ENCODE assay signal across 28 cellular contexts in the genomic region with DNA sequence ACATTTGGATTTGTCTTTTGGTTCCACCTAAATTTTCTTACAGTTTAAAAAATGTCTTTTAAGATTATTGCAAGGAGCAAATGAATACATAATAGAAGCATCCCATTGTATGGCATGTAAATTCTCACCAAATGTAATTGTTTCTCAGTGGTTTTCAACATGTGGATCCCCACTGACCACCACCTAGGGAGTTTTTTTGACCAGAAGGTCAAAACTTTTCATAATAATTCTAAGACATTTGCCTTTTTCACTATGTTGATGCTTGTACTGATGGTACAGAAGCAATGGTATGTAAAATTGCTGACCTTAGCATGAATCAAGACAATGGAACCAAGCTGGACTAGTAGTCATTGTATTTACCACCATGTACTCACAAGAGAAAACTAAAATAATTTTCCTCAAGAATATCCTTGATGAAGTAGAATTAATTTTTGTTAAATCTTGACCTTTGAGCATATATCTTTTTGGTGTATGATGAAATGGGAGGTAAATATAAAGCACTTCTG.
"Had no signal": no experiment of that assay in that cellular context is flagged by ENCODE, and none has a peak within 500 bp of the region (broad histone marks: within the 10 kb centered on the region; RNA-seq: fewer than 3 reads in every experiment).

No MANE protein-coding gene starts in this region.

- H3K27me3 Mint-ChIP-seq: activated B cell treated with CpG ODN at 0.5 μM for 24 hours; activated CD4-positive, alpha-beta T cell treated with anti-CD3 and anti-CD28 coated beads for 36 hours; activated naive CD8-positive, alpha-beta T cell; activated T-cell treated with anti-CD3 and anti-CD28 coated beads, Interleukin-2, amount 50 U/mL, for 24 hours; activated T-helper 17 cell treated with anti-CD3 and anti-CD28 coated beads, Interleukin-2, amount 50 U/mL, for 72 hours; stimulated activated memory B cell treated with anti-CD40 and anti-IgM and Interleukin-4, amounts not matched to agents 10 μg/mL and 1 μg/mL and 100 μg/mL, for 72 hours had no signal

- H3K36me3 Mint-ChIP-seq: natural killer cell had no signal

- H3K4me2 ChIP-seq: hepatocyte had no signal

- H3K4me3 ChIP-seq: adrenal gland, ascending aorta, hepatocyte, left lung, lung, prostate gland, stomach, suprapubic skin, tibial nerve had no signal

- H3K4me3 Mint-ChIP-seq: activated B cell treated with CpG ODN at 0.5 μM for 24 hours; activated CD4-positive, alpha-beta T cell treated with anti-CD3 and anti-CD28 coated beads for 36 hours; activated T-cell treated with anti-CD3 and anti-CD28 coated beads, Interleukin-2, amount 50 U/mL, for 24 hours; stimulated activated memory B cell treated with anti-CD40 and anti-IgM and Interleukin-4, amounts not matched to agents 10 μg/mL and 1 μg/mL and 100 μg/mL, for 72 hours had no signal

- H3K27ac ChIP-seq: ascending aorta, hepatocyte, left lung, prostate gland, stomach, suprapubic skin, tibial nerve had no signal

- H3K27ac Mint-ChIP-seq: activated B cell treated with CpG ODN at 0.5 μM for 24 hours had no signal

- DNase-seq: activated B cell treated with CpG ODN at 0.5 μM for 24 hours; activated CD4-positive, alpha-beta T cell treated with anti-CD3 and anti-CD28 coated beads for 36 hours; activated CD8-positive, alpha-beta T cell treated with anti-CD3 and anti-CD28 coated beads, Interleukin-2, amount 10 ng/mL, durations not matched to agents 7 days and 5 days; activated naive CD4-positive, alpha-beta T cell; activated T-cell treated with anti-CD3 and anti-CD28 coated beads, Interleukin-2, amount 50 U/mL, for 24 hours; adrenal gland; central memory CD4-positive, alpha-beta T cell; effector memory CD4-positive, alpha-beta T cell; foreskin melanocyte; glutamatergic neuron; kidney glomerular epithelial cell; left lung; midbrain; natural killer cell; stimulated activated CD4-positive, alpha-beta T cell treated with anti-CD3 and anti-CD28 coated beads, Interleukin-1b, Interleukin-23, amount 100 ng/mL, for 48 hours; stomach; T1000 had no signal

- H3K9me3 ChIP-seq: adrenal gland, ascending aorta, left lung, prostate gland, stomach, suprapubic skin, tibial nerve had no signal

- H3K27me3 ChIP-seq: adrenal gland, ascending aorta, hepatocyte, left lung, stomach, suprapubic skin, tibial nerve had no signal

- H3K36me3 ChIP-seq: adrenal gland, ascending aorta, prostate gland, suprapubic skin had no signal

- H3K9me3 Mint-ChIP-seq: activated B cell treated with CpG ODN at 0.5 μM for 24 hours; activated T-cell treated with anti-CD3 and anti-CD28 coated beads, Interleukin-2, amount 50 U/mL, for 24 hours; activated T-helper 17 cell treated with anti-CD3 and anti-CD28 coated beads, Interleukin-2, amount 50 U/mL, for 72 hours; natural killer cell; stimulated activated memory B cell treated with anti-CD40 and anti-IgM and Interleukin-4, amounts not matched to agents 10 μg/mL and 1 μg/mL and 100 μg/mL, for 72 hours had no signal

- ATAC-seq: activated CD4-positive, alpha-beta T cell treated with anti-CD3 and anti-CD28 coated beads for 36 hours; activated CD8-positive, alpha-beta T cell treated with anti-CD3 and anti-CD28 coated beads, Interleukin-2, amount 10 ng/mL, durations not matched to agents 7 days and 5 days; activated T-helper 17 cell treated with anti-CD3 and anti-CD28 coated beads, Interleukin-2, amount 50 U/mL, for 72 hours; left lung; natural killer cell; stimulated activated memory B cell treated with anti-CD40 and anti-IgM and Interleukin-4, amounts not matched to agents 10 μg/mL and 1 μg/mL and 100 μg/mL, for 72 hours had no signal

- FAIRE-seq: colon, urothelium cell line had no signal

- H2AFZ ChIP-seq: hepatocyte had no signal
